In genomic region chr4:119356041-119356440, GRCh38 we compare ENCODE assay signal across 13 cellular contexts. TPM values are rescaled to one million over a fixed set of nuclear protein-coding genes. Genes with fewer than 3 reads are reported as not detected.
"Had no signal": no experiment of that assay in that cellular context is flagged by ENCODE, and none has a peak within 500 bp of the region (broad histone marks: within the 10 kb centered on the region; RNA-seq: fewer than 3 reads in every experiment).

No MANE protein-coding gene starts in this region.

RNA-seq across cellular contexts. Expression of gene FABP2, which starts 34.1 kb away (rescaled TPM):
- total RNA-seq: cerebellum, esophagus mucosa, glomerular endothelial cell, left lobe of liver, lung, omental fat pad, pulmonary artery endothelial cell, sciatic nerve, suprapubic skin, tibial nerve, upper lobe of right lung, vagina had no signal
- polyA plus RNA-seq: lung; naive thymus-derived CD4-positive, alpha-beta T cell had no signal
